ENCODE assay signal across 8 cellular contexts in genomic region chr19:50512112-50512998, GRCh38. TPM values are rescaled to one million over a fixed set of nuclear protein-coding genes. Genes with fewer than 3 reads are reported as not detected.
DNase-seq lines count a peak whose midpoint lies in the region; ATAC-seq, FAIRE-seq and TF ChIP-seq lines count a peak whose summit lies in the region.
"Had no signal": no experiment of that assay in that cellular context is flagged by ENCODE, and none has a peak within 500 bp of the region (broad histone marks: within the 10 kb centered on the region; RNA-seq: fewer than 3 reads in every experiment).

No MANE protein-coding gene starts in this region.

- no peak for TF ChIP-seq RAD21 in A549 (conservative IDR thresholded peaks at IDR 0.05 in 1 of 2, IDR thresholded peaks at IDR 0.05 in 1 of 2)

- no peak overlapping the region for H2AFZ ChIP-seq in OCI-LY1 (ENCODE audit: low read length)

- no peaks in the 10 kb centered on the region for H4K20me1 ChIP-seq in OCI-LY1 (ENCODE audit: insufficient read depth, low read length)

- TF ChIP-seq POLR2A in A549 (IDR thresholded peaks at IDR 0.05; ENCODE audit: low read length), result no peak

- peak overlapping the region; percentile 76 for H3K4me3 ChIP-seq in A549
- H3K4me3 ChIP-seq in OCI-LY1 (ENCODE audit: low read depth, low read length, poor library complexity, severe bottlenecking), result peak overlapping the region; percentile 67
- no peak overlapping the region for H3K4me3 ChIP-seq in right cardiac atrium (ENCODE audit: low read length)

- intact Hi-C loops in right cardiac atrium (cut with DNase I), result no loop called here

- H3K79me2 ChIP-seq in OCI-LY1 (ENCODE audit: insufficient read depth, low read length), result no peaks in the 10 kb centered on the region

- no peaks in the 10 kb centered on the region for H3F3A ChIP-seq in OCI-LY1 (ENCODE audit: insufficient read depth, low read length)

- TF ChIP-seq CTCF in A549 (IDR thresholded peaks at IDR 0.05), result no peak
- no peak for TF ChIP-seq CTCF in OCI-LY1 (IDR thresholded peaks at IDR 0.05; ENCODE audit: low read length)

- peaks cover 21% of the 10 kb centered on the region; the same call in 2 of the 3 replicates for H3K4me1 ChIP-seq in A549
- peaks cover 14% of the 10 kb centered on the region for H3K4me1 ChIP-seq in OCI-LY1 (ENCODE audit: insufficient read depth, low read length, severe bottlenecking)
- H3K4me1 ChIP-seq in right cardiac atrium (ENCODE audit: control insufficient read depth, insufficient read depth, low read length), result peaks cover 3% of the 10 kb centered on the region

- H3K36me3 ChIP-seq in OCI-LY1 (ENCODE audit: insufficient read depth, low read length), result no peaks in the 10 kb centered on the region

- H3K27ac ChIP-seq in A549 (peak overlapping the region; percentile 91 to 92; a peak in 4 of 6 replicates), OCI-LY1 (ENCODE audit: low read depth, low read length, poor library complexity, severe bottlenecking) (no peak overlapping the region), right cardiac atrium (ENCODE audit: low read length) (no peak overlapping the region)

- 92% methylated on average over 35 of the region's 36 CpGs for WGBS in A549 (ENCODE audit: missing lambda C conversion rate)
- 90% methylated on average over 36 of the region's 36 CpGs for WGBS in right cardiac atrium

- ATAC-seq in A549 (no peak), right cardiac atrium (no peak)

- no peaks in the 10 kb centered on the region for H3K9me2 ChIP-seq in OCI-LY1 (ENCODE audit: low read depth, low read length)

- no peaks in the 10 kb centered on the region for H3K9me3 ChIP-seq in A549
- no peaks in the 10 kb centered on the region for H3K9me3 ChIP-seq in OCI-LY1 (ENCODE audit: low read length)
- no peaks in the 10 kb centered on the region for H3K9me3 ChIP-seq in right cardiac atrium (ENCODE audit: control insufficient read depth, low read length)

- POLR2A ChIA-PET in A549 (lab: Yijun Ruan, JAX), result interaction anchor here (0.5 to 1.2 kb wide), 2 partner anchors 146 to 292 kb away, joined by 3 read pairs; no protein-coding TSS in a partner anchor

- H3K4me2 ChIP-seq in A549, result peak overlapping the region; percentile 80
- H3K4me2 ChIP-seq in OCI-LY1 (ENCODE audit: low read length), result peak overlapping the region; percentile 80

- CTCF ChIA-PET in A549 (lab: Yijun Ruan, JAX), result interaction anchor here (0.8 to 4.3 kb wide), 7 partner anchors 21 to 212 kb away, joined by 3 to 28 read pairs (median 3); no protein-coding TSS in a partner anchor

- DNase-seq in A549 (ENCODE audit: low read depth in 1 of 2, low spot score in 1 of 2) (no peak), right cardiac atrium (peak in 2 of 3 donors; percentile 72 to 73), CD1c-positive myeloid dendritic cell (ENCODE audit: extremely low spot score) (no peak), NCI-H128 (lab: John Stamatoyannopoulos, UW; ENCODE audit: unreplicated experiment) (no peak), HuH-7 (ENCODE audit: low spot score) (no peak)

- H3K27me3 ChIP-seq in OCI-LY1 (ENCODE audit: insufficient read depth, low read length) (no peaks in the 10 kb centered on the region), right cardiac atrium (ENCODE audit: control insufficient read depth, insufficient read depth) (no peaks in the 10 kb centered on the region)

- peak overlapping the region; percentile 76; the same call in 1 of the 2 replicates for H3K9ac ChIP-seq in OCI-LY1 (ENCODE audit: low read length)

- TF ChIP-seq EP300 in A549 (IDR thresholded peaks at IDR 0.05), result no peak

- FAIRE-seq in A549 (lab: Jason Lieb, UNC), result no peak

TF ChIP-seq in A549, 52 proteins besides CTCF, POLR2A, EP300 and RAD21:
- TF ChIP-seq HOXB13 (CRISPR knock-in tag; IDR thresholded peaks at IDR 0.05; ENCODE audit: low read depth) (no peak), ZFP36 (IDR thresholded peaks at IDR 0.05; ENCODE audit: borderline replicate concordance, partially characterized antibody) (no peak), NFE2L2 (conservative IDR thresholded peaks at IDR 0.05; ENCODE audit: low read length) (no peak), ZSCAN20 (CRISPR knock-in tag; IDR thresholded peaks at IDR 0.05) (no peak), FOXS1 (CRISPR knock-in tag; IDR thresholded peaks at IDR 0.05) (no peak), JUN (IDR thresholded peaks at IDR 0.05) (no peak), USF2 (IDR thresholded peaks at IDR 0.05) (no peak), CEBPB (IDR thresholded peaks at IDR 0.05) (no peak), PHF8 (IDR thresholded peaks at IDR 0.05; ENCODE audit: borderline replicate concordance, low read depth) (no peak), POLR2AphosphoS2 (conservative IDR thresholded peaks at IDR 0.05; ENCODE audit: low read length) (no peak), TFCP2L1 (CRISPR knock-in tag; IDR thresholded peaks at IDR 0.05) (no peak), MAFK (IDR thresholded peaks at IDR 0.05; ENCODE audit: partially characterized antibody) (no peak), PBX3 (IDR thresholded peaks at IDR 0.05) (no peak), ZC3H11A (IDR thresholded peaks at IDR 0.05) (no peak), CHD2 (IDR thresholded peaks at IDR 0.05; ENCODE audit: low read length, partially characterized antibody) (no peak), ATOH8 (CRISPR knock-in tag; IDR thresholded peaks at IDR 0.05; ENCODE audit: low read depth) (no peak), CHD4 (IDR thresholded peaks at IDR 0.05; ENCODE audit: borderline replicate concordance) (no peak), GATA3 (IDR thresholded peaks at IDR 0.05; ENCODE audit: borderline replicate concordance) (no peak), BHLHE40 (IDR thresholded peaks at IDR 0.05; ENCODE audit: low read depth, low read length) (no peak)

RNA-seq across cellular contexts. Expression of gene ASPDH, which starts 1.4 kb away (rescaled TPM):
- not detected in 2 replicates for polyA plus RNA-seq in A549 (2011; rRNA removed)
- not detected in 2 replicates for polyA plus RNA-seq in A549 (2012; cell fraction: cytosol; rRNA removed)
- not detected in 2 replicates for polyA plus RNA-seq in A549 (2012; cell fraction: nucleus; rRNA removed)
- not detected in 3 replicates for polyA plus RNA-seq in A549 (2017; fragmentation: RNase III; extraction: RNeasy Plus Mini Kit Qiagen cat#74134 plus additional on column Dnase treatment)
- polyA minus RNA-seq in A549 (2011; rRNA and poly(A)+ RNA removed), result not detected in 2 replicates
- not detected for total RNA-seq in right cardiac atrium
- polyA plus RNA-seq in right cardiac atrium, result not detected
- total RNA-seq: aorta; CD4-positive, alpha-beta memory T cell had no signal
- polyA plus RNA-seq: CD4-positive, alpha-beta memory T cell had no signal

RNA-seq across cellular contexts. Expression of gene JOSD2, which starts 1.4 kb away (rescaled TPM):
- polyA plus RNA-seq in A549 (2011; rRNA removed) (19.3 and 24.2 TPM in 2 replicates), A549 (2017; fragmentation: RNase III; extraction: RNeasy Plus Mini Kit Qiagen cat#74134 plus additional on column Dnase treatment) (55.5 to 62.4 TPM (median 61.7 TPM) in 3 replicates), right cardiac atrium (55.2 TPM)
- 113 and 164 TPM in 2 replicates for polyA plus RNA-seq in A549 (2012; cell fraction: cytosol; rRNA removed)
- polyA plus RNA-seq in A549 (2012; cell fraction: nucleus; rRNA removed), result 81.5 and 129 TPM in 2 replicates
- polyA minus RNA-seq in A549 (2011; rRNA and poly(A)+ RNA removed), result 4.8 and 5.6 TPM in 2 replicates
- 10 to 100 TPM; 24.2 to 40.5 (median 39.5) TPM for total RNA-seq in right cardiac atrium

RNA-seq across cellular contexts. Expression of gene GARIN5A, which starts 35.7 kb away (rescaled TPM):
- polyA plus RNA-seq in A549 (2011; rRNA removed) (0.57 and 1.1 TPM in 2 replicates), A549 (2017; fragmentation: RNase III; extraction: RNeasy Plus Mini Kit Qiagen cat#74134 plus additional on column Dnase treatment) (1.5 to 2.5 TPM (median 1.7 TPM) in 3 replicates), right cardiac atrium (3.0 TPM)
- polyA plus RNA-seq in A549 (2012; cell fraction: cytosol; rRNA removed), result 1.2 and 1.5 TPM in 2 replicates
- polyA plus RNA-seq in A549 (2012; cell fraction: nucleus; rRNA removed), result 1.7 and 2.0 TPM in 2 replicates
- 0.91 and 1.4 TPM in 2 replicates for polyA minus RNA-seq in A549 (2011; rRNA and poly(A)+ RNA removed)
- total RNA-seq in right cardiac atrium, result 1 to 10 TPM in 3 of 4 donors, under 1 TPM in 1; 0.86 to 2.3 (median 1.9) TPM
- total RNA-seq: aorta had no signal
- polyA plus RNA-seq: aorta had no signal

RNA-seq across cellular contexts. Expression of gene EMC10, which starts 36.0 kb away (rescaled TPM):
- polyA plus RNA-seq in A549 (2011; rRNA removed) (52.8 and 54.0 TPM in 2 replicates), A549 (2017; fragmentation: RNase III; extraction: RNeasy Plus Mini Kit Qiagen cat#74134 plus additional on column Dnase treatment) (140 to 147 TPM (median 147 TPM) in 3 replicates), right cardiac atrium (134 TPM)
- 105 and 143 TPM in 2 replicates for polyA plus RNA-seq in A549 (2012; cell fraction: cytosol; rRNA removed)
- polyA plus RNA-seq in A549 (2012; cell fraction: nucleus; rRNA removed), result 127 and 152 TPM in 2 replicates
- polyA minus RNA-seq in A549 (2011; rRNA and poly(A)+ RNA removed), result 13.3 and 17.9 TPM in 2 replicates
- total RNA-seq in right cardiac atrium, result 100 to 1,000 TPM in 3 of 4 donors, 10 to 100 TPM in 1; 98.5 to 118 (median 104) TPM

RNA-seq across cellular contexts. Expression of gene LRRC4B, which starts 55.9 kb away (rescaled TPM):
- polyA plus RNA-seq in A549 (2011; rRNA removed) (0.49 and 0.54 TPM in 2 replicates), A549 (2017; fragmentation: RNase III; extraction: RNeasy Plus Mini Kit Qiagen cat#74134 plus additional on column Dnase treatment) (0.67 to 1.2 TPM (median 0.97 TPM) in 3 replicates), right cardiac atrium (1.6 TPM)
- polyA plus RNA-seq in A549 (2012; cell fraction: cytosol; rRNA removed), result 0.38 and 0.82 TPM in 2 replicates
- polyA plus RNA-seq in A549 (2012; cell fraction: nucleus; rRNA removed), result 0.62 and 1.2 TPM in 2 replicates
- 0.44 and 0.45 TPM in 2 replicates for polyA minus RNA-seq in A549 (2011; rRNA and poly(A)+ RNA removed)
- 1 to 10 TPM; 1.2 to 3.2 (median 2.0) TPM for total RNA-seq in right cardiac atrium
- total RNA-seq: CD4-positive, alpha-beta memory T cell had no signal

Comparison
In these comparisons a context has a peak if more than half of its experiments do, and no peak if none do; other contexts are left out.
1. DNase-seq: peak in right cardiac atrium (2 of 3); none in A549 (0 of 2), CD1c-positive myeloid dendritic cell (single experiment), NCI-H128 (single experiment) and HuH-7 (single experiment).
2. H3K27ac ChIP-seq: peak in A549 (2 of 2); none in OCI-LY1 (single experiment) and right cardiac atrium (single experiment).